Comparison of ENCODE assay signal across 8 cellular contexts in the genomic region with DNA sequence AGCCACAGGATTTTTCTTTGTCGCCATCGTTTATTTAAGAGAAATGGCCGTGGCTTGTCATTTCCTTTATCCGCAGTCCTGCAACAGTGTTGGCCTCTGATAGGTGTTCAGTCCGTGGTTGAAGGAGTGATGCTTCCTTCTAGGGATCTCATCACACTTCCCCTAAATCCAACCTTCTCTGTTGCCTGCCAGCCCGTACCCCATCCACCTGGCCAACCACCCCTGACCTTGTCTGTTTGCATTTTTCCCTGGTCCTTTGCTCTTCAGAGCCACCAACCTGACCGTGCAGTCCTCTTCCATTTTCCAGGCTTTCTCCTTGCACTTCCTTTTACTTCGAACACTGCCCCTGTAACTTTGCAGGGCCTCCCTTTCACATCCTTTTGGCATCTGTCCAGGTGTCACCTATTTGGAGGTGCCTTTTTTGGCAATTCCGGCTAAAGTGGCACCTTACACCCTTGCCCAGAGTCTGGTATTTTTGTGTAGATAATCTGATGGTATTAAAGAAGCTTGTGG. TPM values are rescaled to one million over a fixed set of nuclear protein-coding genes. Genes with fewer than 3 reads are reported as not detected.
A peak's percentile ranks its signal among the peaks of the same experiment; 100 is the strongest.
DNase-seq lines count a peak whose midpoint lies in the region; ATAC-seq, FAIRE-seq and TF ChIP-seq lines count a peak whose summit lies in the region.

No MANE protein-coding gene starts in this region.

- intact Hi-C loops in tibial artery (cut with DNase I; ENCODE audit: low total_unique reads): loop anchor here (5.0 kb wide), 1 partner anchor 39 kb away; the partner anchor contains the start of gene ZNF805

- no peaks in the 10 kb centered on the region for H3K9me2 ChIP-seq in SK-N-SH

- no peak for FAIRE-seq in keratinocyte (lab: Jason Lieb, UNC)

- H3K27me3 ChIP-seq in SK-N-SH (ENCODE audit: insufficient read depth) (no peaks in the 10 kb centered on the region), adipocyte (replicated peaks; ENCODE audit: control insufficient read depth, insufficient read depth, low read length) (no peaks in the 10 kb centered on the region), keratinocyte (ENCODE audit: control insufficient read depth, extremely low read depth, insufficient read depth, low read length) (no peaks in the 10 kb centered on the region), tibial artery (no peaks in the 10 kb centered on the region)

- no peak for ATAC-seq in SK-N-SH treated with all-trans-retinoic acid at 6 μM for 48 hours
- ATAC-seq in GM19395 (IDR thresholded peaks at IDR 0.05; ENCODE audit: unreplicated experiment): no peak

- no peak for TF ChIP-seq EP300 in SK-N-SH (IDR thresholded peaks at IDR 0.05; ENCODE audit: borderline replicate concordance in 1 of 2, low read depth in 1 of 2, low read length in 1 of 2)

- dilution Hi-C loops in keratinocyte (cut with MboI; ENCODE audit: extremely low pct_ligation_motif_present, low sequenced_read_pairs): no loop called here

- no peak for TF ChIP-seq RAD21 in SK-N-SH (IDR thresholded peaks at IDR 0.05; ENCODE audit: low read length)

- no peak for TF ChIP-seq CTCF in SK-N-SH (IDR thresholded peaks at IDR 0.05)
- TF ChIP-seq CTCF in keratinocyte (optimal IDR thresholded peaks at IDR 0.05 in 1 of 3, IDR thresholded peaks at IDR 0.05 in 1 of 3, conservative IDR thresholded peaks at IDR 0.05 in 1 of 3; ENCODE audit: extremely low read depth in 1 of 3, insufficient read depth in 2 of 3, low read length in 3 of 3): no peak
- no peak for TF ChIP-seq CTCF in tibial artery (IDR thresholded peaks at IDR 0.05)

- peak overlapping the region; percentile 66 to 75 for H3K4me3 ChIP-seq in SK-N-SH (ENCODE audit: low read depth in 2 of 2, low read length in 1 of 2)
- peak overlapping the region; percentile 93 for H3K4me3 ChIP-seq in adipocyte (ENCODE audit: low read length)
- H3K4me3 ChIP-seq in keratinocyte (ENCODE audit: control insufficient read depth in 2 of 3, extremely low read depth in 1 of 3, insufficient read depth in 2 of 3, low read depth in 1 of 3, low read length in 3 of 3): peak overlapping the region; percentile 70 to 81 (median 71)
- H3K4me3 ChIP-seq in tibial artery: peak overlapping the region; percentile 70 to 98

- H3K27ac ChIP-seq in SK-N-SH (ENCODE audit: low read depth in 2 of 2, low read length in 1 of 2): peak overlapping the region; percentile 87 to 99
- H3K27ac ChIP-seq in keratinocyte (ENCODE audit: control insufficient read depth, insufficient read depth, low read length): peak overlapping the region; percentile 99
- peak overlapping the region; percentile 97 to 99 for H3K27ac ChIP-seq in tibial artery

- H2AFZ ChIP-seq in SK-N-SH (ENCODE audit: low read depth) (0 out of 2 replicates have a peak overlapping the region, but pooled peaks have one; percentile 67), keratinocyte (ENCODE audit: control insufficient read depth, low read length) (no peak overlapping the region)

- DNase-seq in SK-N-SH (peak; percentile 14), M059J (ENCODE audit: low read depth) (peak; percentile 34), adipocyte (ENCODE audit: low read depth) (peak; percentile 30), keratinocyte (ENCODE audit: low read depth, low spot score) (no peak), tibial artery (no peak), cerebellar nuclear complex (lab: John Stamatoyannopoulos, UW) (no peak)

- peaks cover 0 to 9% of the 10 kb centered on the region in 2 experiments; a peak in 2 of 4 replicates for H3K4me1 ChIP-seq in SK-N-SH (ENCODE audit: control insufficient read depth in 1 of 2, insufficient read depth in 2 of 2, low read depth in 1 of 2, low read length in 1 of 2)
- H3K4me1 ChIP-seq in adipocyte (ENCODE audit: control insufficient read depth, insufficient read depth, low read length): peaks cover 24% of the 10 kb centered on the region
- H3K4me1 ChIP-seq in keratinocyte (ENCODE audit: control insufficient read depth, extremely low read depth, insufficient read depth, low read length): peaks cover 38% of the 10 kb centered on the region
- H3K4me1 ChIP-seq in tibial artery: peaks cover 0 to 28% (median 20%) of the 10 kb centered on the region in 4 donors

- H3K9ac ChIP-seq in SK-N-SH (peak overlapping the region; percentile 95), adipocyte (ENCODE audit: low read length) (peak overlapping the region; percentile 98), keratinocyte (ENCODE audit: control insufficient read depth, extremely low read depth, insufficient read depth, low read length) (peak overlapping the region; percentile 99)

- H3K36me3 ChIP-seq in SK-N-SH (replicated peaks in 1 of 2; ENCODE audit: control insufficient read depth in 1 of 2, insufficient read depth in 2 of 2, low read length in 1 of 2): peaks cover 23 to 26% of the 10 kb centered on the region in 2 experiments
- H3K36me3 ChIP-seq in adipocyte (ENCODE audit: control insufficient read depth, insufficient read depth, low read length, severe bottlenecking): peaks cover 30% of the 10 kb centered on the region
- peaks cover 11 to 27% of the 10 kb centered on the region in 2 experiments for H3K36me3 ChIP-seq in keratinocyte (ENCODE audit: control insufficient read depth in 2 of 2, extremely low read depth in 1 of 2, insufficient read depth in 2 of 2, low read length in 2 of 2)
- H3K36me3 ChIP-seq in tibial artery: peaks cover 25 to 31% (median 25%) of the 10 kb centered on the region in 3 donors

- no peaks in the 10 kb centered on the region for H3K9me3 ChIP-seq in SK-N-SH
- H3K9me3 ChIP-seq in adipocyte (ENCODE audit: control insufficient read depth, low read length): no peaks in the 10 kb centered on the region
- no peaks in the 10 kb centered on the region for H3K9me3 ChIP-seq in keratinocyte (ENCODE audit: control insufficient read depth, low read depth, low read length)
- peaks cover 0 to 6% (median 0%) of the 10 kb centered on the region in 3 donors for H3K9me3 ChIP-seq in tibial artery

- POLR2A ChIA-PET in SK-N-SH (lab: Yijun Ruan, JAX): no interaction called here

- H4K20me1 ChIP-seq in SK-N-SH (ENCODE audit: insufficient read depth) (peaks cover 41% of the 10 kb centered on the region), keratinocyte (ENCODE audit: control insufficient read depth, extremely low read depth, insufficient read depth, low read length) (peaks cover 11% of the 10 kb centered on the region)

- peaks cover 66% of the 10 kb centered on the region for H3K79me2 ChIP-seq in SK-N-SH (ENCODE audit: insufficient read depth)
- H3K79me2 ChIP-seq in keratinocyte (ENCODE audit: control insufficient read depth, insufficient read depth, low read length): peaks cover 56% of the 10 kb centered on the region

- CTCF ChIA-PET in SK-N-SH (lab: Yijun Ruan, JAX): no interaction called here

- H3K4me2 ChIP-seq in SK-N-SH (peak overlapping the region; percentile 94), keratinocyte (ENCODE audit: control insufficient read depth, extremely low read depth, insufficient read depth, low read depth, low read length) (peak overlapping the region; percentile 95)

- peaks cover 8% of the 10 kb centered on the region for H3F3A ChIP-seq in SK-N-SH (replicated peaks; ENCODE audit: insufficient read depth)

- no peaks in the 10 kb centered on the region for H3K9me1 ChIP-seq in keratinocyte (ENCODE audit: control insufficient read depth, extremely low read depth, insufficient read depth, low read length)

- under 1% methylated on average over 7 of the region's 9 CpGs for WGBS in SK-N-SH (ENCODE audit: low lambda C conversion rate)

RNA-seq across cellular contexts. Expression of gene ZNF460, which starts 0.7 kb away (rescaled TPM):
- polyA plus RNA-seq in SK-N-SH (2012; rRNA removed) (2.4 and 4.3 TPM in 2 replicates), keratinocyte (10.3 to 16.9 TPM (median 15.2 TPM) in 3 replicates)
- 1.4 and 1.5 TPM in 2 replicates for polyA plus RNA-seq in SK-N-SH (2012; cell fraction: cytosol; rRNA removed)
- 6.6 and 8.8 TPM in 2 replicates for polyA plus RNA-seq in SK-N-SH (2012; cell fraction: nucleus; rRNA removed)
- 27.9 and 36.7 TPM in 2 replicates for total RNA-seq in M059J (2014; rRNA removed; shearing (Covaris generic))
- polyA plus RNA-seq in keratinocyte (2011; ENCODE audit: low read depth): 10.3 TPM
- polyA plus RNA-seq in keratinocyte (2011; cell fraction: cytosol; rRNA removed): 4.2 and 5.9 TPM in 2 replicates
- 42.5 and 43.0 TPM in 2 replicates for polyA plus RNA-seq in keratinocyte (2011; cell fraction: nucleus; rRNA removed)
- polyA plus RNA-seq in keratinocyte (2012; ENCODE audit: low replicate concordance): 2.1 and 10.8 TPM in 2 replicates
- polyA minus RNA-seq in keratinocyte: 99.8 to 260 TPM (median 199 TPM) in 3 replicates
- polyA minus RNA-seq in keratinocyte (2011; cell fraction: cytosol; rRNA and poly(A)+ RNA removed): 67.9 TPM
- polyA minus RNA-seq in keratinocyte (2011; cell fraction: nucleus; rRNA and poly(A)+ RNA removed): 228 and 328 TPM in 2 replicates

RNA-seq across cellular contexts. Expression of gene ZNF543, which starts 39.3 kb away (rescaled TPM):
- polyA plus RNA-seq in SK-N-SH (2012; rRNA removed): 1.2 and 1.7 TPM in 2 replicates
- polyA plus RNA-seq in SK-N-SH (2012; cell fraction: cytosol; rRNA removed): 1.1 and 1.7 TPM in 2 replicates
- polyA plus RNA-seq in SK-N-SH (2012; cell fraction: nucleus; rRNA removed): 1.0 and 1.6 TPM in 2 replicates
- 7.5 and 8.4 TPM in 2 replicates for total RNA-seq in M059J (2014; rRNA removed; shearing (Covaris generic))
- polyA plus RNA-seq in keratinocyte: 2.1 to 2.9 TPM (median 2.5 TPM) in 3 replicates
- 1.4 TPM for polyA plus RNA-seq in keratinocyte (2011; ENCODE audit: low read depth)
- polyA plus RNA-seq in keratinocyte (2011; cell fraction: cytosol; rRNA removed): 0.99 and 1.4 TPM in 2 replicates
- 3.3 and 3.8 TPM in 2 replicates for polyA plus RNA-seq in keratinocyte (2011; cell fraction: nucleus; rRNA removed)
- polyA plus RNA-seq in keratinocyte (2012; ENCODE audit: low replicate concordance): 1.5 and 2.6 TPM in 2 replicates
- polyA minus RNA-seq in keratinocyte: 3.2 to 9.7 TPM (median 9.5 TPM) in 3 replicates
- polyA minus RNA-seq in keratinocyte (2011; cell fraction: cytosol; rRNA and poly(A)+ RNA removed): 5.6 TPM
- 7.6 and 13.2 TPM in 2 replicates for polyA minus RNA-seq in keratinocyte (2011; cell fraction: nucleus; rRNA and poly(A)+ RNA removed)

RNA-seq across cellular contexts. Expression of gene ZNF805, which starts 40.5 kb away (rescaled TPM):
- polyA plus RNA-seq in SK-N-SH (2012; rRNA removed): 1.5 and 2.5 TPM in 2 replicates
- polyA plus RNA-seq in SK-N-SH (2012; cell fraction: cytosol; rRNA removed): 1.4 TPM in 2 replicates
- polyA plus RNA-seq in SK-N-SH (2012; cell fraction: nucleus; rRNA removed): 3.4 and 3.6 TPM in 2 replicates
- 8.5 and 13.3 TPM in 2 replicates for total RNA-seq in M059J (2014; rRNA removed; shearing (Covaris generic))
- polyA plus RNA-seq in keratinocyte: 3.2 to 5.8 TPM (median 4.3 TPM) in 3 replicates
- 0.47 TPM for polyA plus RNA-seq in keratinocyte (2011; ENCODE audit: low read depth)
- 1.3 and 2.2 TPM in 2 replicates for polyA plus RNA-seq in keratinocyte (2011; cell fraction: cytosol; rRNA removed)
- 6.0 and 6.9 TPM in 2 replicates for polyA plus RNA-seq in keratinocyte (2011; cell fraction: nucleus; rRNA removed)
- polyA plus RNA-seq in keratinocyte (2012; ENCODE audit: low replicate concordance): 2.0 and 4.3 TPM in 2 replicates
- polyA minus RNA-seq in keratinocyte: 18.2 to 27.9 TPM (median 24.4 TPM) in 3 replicates
- 14.0 TPM for polyA minus RNA-seq in keratinocyte (2011; cell fraction: cytosol; rRNA and poly(A)+ RNA removed)
- 20.4 and 35.3 TPM in 2 replicates for polyA minus RNA-seq in keratinocyte (2011; cell fraction: nucleus; rRNA and poly(A)+ RNA removed)

RNA-seq across cellular contexts. Expression of gene AURKC, which starts 50.1 kb away (rescaled TPM):
- polyA plus RNA-seq in SK-N-SH (2012; rRNA removed) (1.2 and 1.5 TPM in 2 replicates), keratinocyte (0.54 to 0.94 TPM (median 0.70 TPM) in 3 replicates)
- polyA plus RNA-seq in SK-N-SH (2012; cell fraction: cytosol; rRNA removed): 0.85 and 1.2 TPM in 2 replicates
- polyA plus RNA-seq in SK-N-SH (2012; cell fraction: nucleus; rRNA removed): 1.8 and 3.2 TPM in 2 replicates
- total RNA-seq in M059J (2014; rRNA removed; shearing (Covaris generic)): 0.25 and 0.47 TPM in 2 replicates
- 0.51 TPM for polyA plus RNA-seq in keratinocyte (2011; ENCODE audit: low read depth)
- 0.55 and 0.56 TPM in 2 replicates for polyA plus RNA-seq in keratinocyte (2011; cell fraction: cytosol; rRNA removed)
- polyA plus RNA-seq in keratinocyte (2011; cell fraction: nucleus; rRNA removed): 0.96 and 1.6 TPM in 2 replicates
- polyA plus RNA-seq in keratinocyte (2012; ENCODE audit: low replicate concordance): 0.55 and 2.5 TPM in 2 replicates
- polyA minus RNA-seq in keratinocyte: 0.58 to 0.82 TPM in 2 of 3 replicates, not detected in the other
- polyA minus RNA-seq in keratinocyte (2011; cell fraction: cytosol; rRNA and poly(A)+ RNA removed): not detected
- polyA minus RNA-seq in keratinocyte (2011; cell fraction: nucleus; rRNA and poly(A)+ RNA removed): not detected in 2 replicates

Comparison
In these comparisons a context has a peak if more than half of its experiments do, and no peak if none do; other contexts are left out.
1. DNase-seq: peak in SK-N-SH (single experiment), M059J (single experiment) and adipocyte (single experiment); none in keratinocyte (single experiment), tibial artery (0 of 2) and cerebellar nuclear complex (0 of 2).
2. Peak in every context shown above with its lines, with median percentiles within 50 percentile points of each other: H3K27ac ChIP-seq, H3K4me3 ChIP-seq and H3K9ac ChIP-seq.